In genomic region chr2:26330114-26330581, GRCh38 we compare ENCODE assay signal across 8 cellular contexts. TPM values are rescaled to one million over a fixed set of nuclear protein-coding genes. Genes with fewer than 3 reads are reported as not detected.
A peak's percentile ranks its signal among the peaks of the same experiment; 100 is the strongest.
DNase-seq lines count a peak whose midpoint lies in the region; ATAC-seq and TF ChIP-seq lines count a peak whose summit lies in the region.

No MANE protein-coding gene starts in this region.

- DNase-seq in BE2C (peak; percentile 88), LHCN-M2 (ENCODE audit: low read depth) (peak; percentile 79), Panc1 (ENCODE audit: low read depth, low spot score) (peak; percentile 71), activated T-cell treated with anti-CD3 and anti-CD28 coated beads for 48 hours (ENCODE audit: low read depth) (peak; percentile 77), epithelial cell of proximal tubule (ENCODE audit: low read depth) (no peak), natural killer cell (peak; percentile 75)

- intact Hi-C loops in Panc1 (cut with micrococcal nuclease; ENCODE audit: unreplicated experiment) (loop anchor here (10.0 kb wide), 1 partner anchor 85 kb away; the partner anchor contains the start of genes HADHA and HADHB), natural killer cell (cut with micrococcal nuclease) (loop anchor here (1.0 to 5.0 kb wide), 6 partner anchors 85 to 379 kb away; partner anchors contain the start of genes GAREM2, HADHA and HADHB)

- no peaks in the 10 kb centered on the region for H3K27me3 ChIP-seq in BE2C
- no peaks in the 10 kb centered on the region for H3K27me3 ChIP-seq in Panc1 (ENCODE audit: control insufficient read depth, insufficient read depth, low read length)

- CTCF ChIA-PET in Panc1 (lab: Charles Lee): no interaction called here

- H3K27ac ChIP-seq in Panc1 (ENCODE audit: low read length): no peak overlapping the region

- H3K27me3 Mint-ChIP-seq in natural killer cell (ENCODE audit: low read depth in 2 of 2): peaks cover 0 to 3% of the 10 kb centered on the region in 2 donors
- no peaks in the 10 kb centered on the region for H3K27me3 Mint-ChIP-seq in stimulated activated memory B cell treated with anti-CD40 and anti-IgM and Interleukin-4, amounts not matched to agents 10 μg/mL and 1 μg/mL and 100 μg/mL, for 72 hours

- in situ Hi-C loops in Panc1 (cut with HindIII; ENCODE audit: low pct_unique_long_range_greater_than_20kb, low sequenced_read_pairs): no loop called here

- H3K36me3 ChIP-seq in BE2C (no peaks in the 10 kb centered on the region), Panc1 (ENCODE audit: control insufficient read depth, insufficient read depth, low read length) (no peaks in the 10 kb centered on the region)

- TF ChIP-seq CTCF in BE2C (IDR thresholded peaks at IDR 0.05; ENCODE audit: low read depth, low read length): peak; percentile 95
- TF ChIP-seq CTCF in Panc1 (IDR thresholded peaks at IDR 0.05): peak; percentile 94
- TF ChIP-seq CTCF in epithelial cell of proximal tubule (conservative IDR thresholded peaks at IDR 0.05; ENCODE audit: low read depth, low read length): peak; percentile 96
- TF ChIP-seq CTCF in natural killer cell (IDR thresholded peaks at IDR 0.05): peak; percentile 94

- H3K36me3 Mint-ChIP-seq in natural killer cell: no peaks in the 10 kb centered on the region
- H3K36me3 Mint-ChIP-seq in stimulated activated memory B cell treated with anti-CD40 and anti-IgM and Interleukin-4, amounts not matched to agents 10 μg/mL and 1 μg/mL and 100 μg/mL, for 72 hours: no peaks in the 10 kb centered on the region

- H3K4me1 ChIP-seq in BE2C: no peaks in the 10 kb centered on the region
- no peaks in the 10 kb centered on the region for H3K4me1 ChIP-seq in Panc1 (ENCODE audit: control insufficient read depth, insufficient read depth, low read length)

- no peaks in the 10 kb centered on the region for H3K9me3 Mint-ChIP-seq in natural killer cell
- H3K9me3 Mint-ChIP-seq in stimulated activated memory B cell treated with anti-CD40 and anti-IgM and Interleukin-4, amounts not matched to agents 10 μg/mL and 1 μg/mL and 100 μg/mL, for 72 hours: no peaks in the 10 kb centered on the region

- H3K27ac Mint-ChIP-seq in natural killer cell: no peak overlapping the region
- no peak overlapping the region for H3K27ac Mint-ChIP-seq in stimulated activated memory B cell treated with anti-CD40 and anti-IgM and Interleukin-4, amounts not matched to agents 10 μg/mL and 1 μg/mL and 100 μg/mL, for 72 hours

- peaks cover 8 to 9% of the 10 kb centered on the region in 2 donors for H3K4me1 Mint-ChIP-seq in natural killer cell
- peaks cover 9% of the 10 kb centered on the region for H3K4me1 Mint-ChIP-seq in stimulated activated memory B cell treated with anti-CD40 and anti-IgM and Interleukin-4, amounts not matched to agents 10 μg/mL and 1 μg/mL and 100 μg/mL, for 72 hours

- H3K9me3 ChIP-seq in BE2C (no peaks in the 10 kb centered on the region), Panc1 (ENCODE audit: control insufficient read depth, insufficient read depth, low read depth, low read length) (no peaks in the 10 kb centered on the region)

- H3K4me3 ChIP-seq in BE2C (ENCODE audit: low read depth, low read length) (no peak overlapping the region), Panc1 (ENCODE audit: low read depth in 2 of 2, low read length in 2 of 2) (no peak overlapping the region), epithelial cell of proximal tubule (ENCODE audit: low read depth, low read length) (no peak overlapping the region)

- no peak overlapping the region for H3K4me3 Mint-ChIP-seq in natural killer cell
- H3K4me3 Mint-ChIP-seq in stimulated activated memory B cell treated with anti-CD40 and anti-IgM and Interleukin-4, amounts not matched to agents 10 μg/mL and 1 μg/mL and 100 μg/mL, for 72 hours: no peak overlapping the region

- ATAC-seq in GM19395 (IDR thresholded peaks at IDR 0.05; ENCODE audit: unreplicated experiment) (peak; percentile 80), Panc1 (peak; percentile 98), natural killer cell (peak; percentile 94 to 100 (median 99))
- peak; percentile 90 for ATAC-seq in stimulated activated memory B cell treated with anti-CD40 and anti-IgM and Interleukin-4, amounts not matched to agents 10 μg/mL and 1 μg/mL and 100 μg/mL, for 72 hours

- BruUV-seq in Panc1 (replicated peaks; lab: Mats Ljungman, UMichigan): no TSS peak

- POLR2A ChIA-PET in Panc1 (lab: Charles Lee): no interaction called here

RNA-seq across cellular contexts. Expression of gene SELENOI, which starts 15.8 kb away (rescaled TPM):
- polyA plus RNA-seq in BE2C (2012; ENCODE audit: insufficient read depth, insufficient read length, low read depth): 15.4 TPM
- 20.8 and 21.8 TPM in 2 replicates for total RNA-seq in LHCN-M2 (2014; rRNA removed)
- polyA plus RNA-seq in LHCN-M2 (2012): 2.9 TPM
- total RNA-seq in Panc1 (2021; ENCODE audit: unreplicated experiment): 28.5 TPM
- polyA plus RNA-seq in Panc1 (2012; ENCODE audit: insufficient read length): 6.9 TPM
- total RNA-seq in epithelial cell of proximal tubule: 19.3 and 27.1 TPM in 2 replicates
- total RNA-seq in natural killer cell: 10 to 100 TPM; 28.1 to 47.6 (median 36.4) TPM

RNA-seq across cellular contexts. Expression of gene ADGRF3, which starts 16.4 kb away (rescaled TPM):
- polyA plus RNA-seq in BE2C (2012; ENCODE audit: insufficient read depth, insufficient read length, low read depth): 0.12 TPM
- 0.11 TPM in 1 of 2 replicates, not detected in the other for total RNA-seq in LHCN-M2 (2014; rRNA removed)
- polyA plus RNA-seq in LHCN-M2 (2012): 0.09 TPM
- total RNA-seq in Panc1 (2021; ENCODE audit: unreplicated experiment): not detected
- not detected for polyA plus RNA-seq in Panc1 (2012; ENCODE audit: insufficient read length)
- total RNA-seq in epithelial cell of proximal tubule: 0.69 TPM in 1 of 2 replicates, not detected in the other
- total RNA-seq in natural killer cell: 1 to 10 TPM in 2 of 3 donors, under 1 TPM in 1; 0.97 to 2.1 (median 2.1) TPM
